ENCODE assay signal across 19 cellular contexts in genomic region chr2:56286936-56287335, GRCh38.
"Had no signal": no experiment of that assay in that cellular context is flagged by ENCODE, and none has a peak within 500 bp of the region (broad histone marks: within the 10 kb centered on the region; RNA-seq: fewer than 3 reads in every experiment).

No MANE protein-coding gene starts in this region.

- H3K36me3 ChIP-seq: cardiac muscle cell, colonic mucosa, esophagus squamous epithelium, neutrophil, spleen, transverse colon had no signal

- H3K9me3 ChIP-seq: colonic mucosa, esophagus squamous epithelium, neutrophil, transverse colon had no signal

- H3K27me3 Mint-ChIP-seq: activated B cell treated with CpG ODN at 0.5 μM for 24 hours; activated CD4-positive, alpha-beta T cell treated with anti-CD3 and anti-CD28 coated beads, Interleukin-2, amount 10 ng/mL, durations not matched to agents 24 days and 14 days; naive thymus-derived CD4-positive, alpha-beta T cell; stimulated activated naive B cell treated with anti-CD40 and anti-IgM and Interleukin-4, amounts not matched to agents 10 μg/mL and 1 μg/mL and 100 μg/mL, for 72 hours had no signal

- H3K4me3 Mint-ChIP-seq: activated B cell treated with CpG ODN at 0.5 μM for 24 hours; activated CD4-positive, alpha-beta T cell treated with anti-CD3 and anti-CD28 coated beads, Interleukin-2, amount 10 ng/mL, durations not matched to agents 24 days and 14 days; activated naive CD8-positive, alpha-beta T cell treated with anti-CD3 and anti-CD28 coated beads, Interleukin-2, amount 50 U/mL, for 24 hours; activated T-helper 1 cell treated with anti-CD3 and anti-CD28 coated beads, Interleukin-12 subunit alpha, Interleukin-12 subunit beta, Interleukin-2, Interleukin-4 antibody, amounts not matched to agents 30 ng/mL and 10 ng/mL and 1 ng/mL, durations not matched to agents 14 hours and 24 hours and 36 hours; immature natural killer cell; naive thymus-derived CD4-positive, alpha-beta T cell; stimulated activated naive B cell treated with anti-CD40 and anti-IgM and Interleukin-4, amounts not matched to agents 10 μg/mL and 1 μg/mL and 100 μg/mL, for 72 hours had no signal

- H3K27ac ChIP-seq: cardiac muscle cell, colonic mucosa, esophagus squamous epithelium, neutrophil, spleen, transverse colon had no signal

- H3K27me3 ChIP-seq: cardiac muscle cell, colonic mucosa, esophagus squamous epithelium, neutrophil, spleen, transverse colon had no signal

- H3K27ac Mint-ChIP-seq: activated B cell treated with CpG ODN at 0.5 μM for 24 hours; activated CD4-positive, alpha-beta T cell treated with anti-CD3 and anti-CD28 coated beads, Interleukin-2, amount 10 ng/mL, durations not matched to agents 24 days and 14 days; activated naive CD8-positive, alpha-beta T cell treated with anti-CD3 and anti-CD28 coated beads, Interleukin-2, amount 50 U/mL, for 24 hours; activated T-helper 1 cell treated with anti-CD3 and anti-CD28 coated beads, Interleukin-12 subunit alpha, Interleukin-12 subunit beta, Interleukin-2, Interleukin-4 antibody, amounts not matched to agents 30 ng/mL and 10 ng/mL and 1 ng/mL, durations not matched to agents 14 hours and 24 hours and 36 hours; immature natural killer cell; naive thymus-derived CD4-positive, alpha-beta T cell; stimulated activated naive B cell treated with anti-CD40 and anti-IgM and Interleukin-4, amounts not matched to agents 10 μg/mL and 1 μg/mL and 100 μg/mL, for 72 hours had no signal

- DNase-seq: activated B cell treated with CpG ODN at 0.5 μM for 24 hours; activated CD4-positive, alpha-beta T cell treated with anti-CD3 and anti-CD28 coated beads, Interleukin-2, amount 10 ng/mL, durations not matched to agents 24 days and 14 days; activated naive CD4-positive, alpha-beta T cell treated with Interleukin-2 at 50 U/mL for 16 hours; activated naive CD8-positive, alpha-beta T cell treated with anti-CD3 and anti-CD28 coated beads, Interleukin-2, amount 50 U/mL, for 24 hours; colonic mucosa; esophagus squamous epithelium; foreskin fibroblast; glutamatergic neuron; immature natural killer cell; left cardiac atrium; naive thymus-derived CD4-positive, alpha-beta T cell; spleen; stimulated activated CD4-positive, alpha-beta T cell treated with anti-CD3 and anti-CD28 coated beads, Interleukin-1b, Interleukin-23, amount 100 ng/mL, for 48 hours; stimulated activated naive B cell treated with anti-CD40 and anti-IgM and Interleukin-4, amounts not matched to agents 10 μg/mL and 1 μg/mL and 100 μg/mL, for 72 hours; transverse colon had no signal

- H3K4me1 ChIP-seq: colonic mucosa, esophagus squamous epithelium, spleen, transverse colon had no signal

- ATAC-seq: activated naive CD8-positive, alpha-beta T cell treated with anti-CD3 and anti-CD28 coated beads, Interleukin-2, amount 50 U/mL, for 24 hours; left cardiac atrium; naive thymus-derived CD4-positive, alpha-beta T cell; stimulated activated naive B cell treated with anti-CD40 and anti-IgM and Interleukin-4, amounts not matched to agents 10 μg/mL and 1 μg/mL and 100 μg/mL, for 72 hours had no signal

- H3K9me3 Mint-ChIP-seq: activated CD4-positive, alpha-beta T cell treated with anti-CD3 and anti-CD28 coated beads, Interleukin-2, amount 10 ng/mL, durations not matched to agents 24 days and 14 days; activated T-helper 1 cell treated with anti-CD3 and anti-CD28 coated beads, Interleukin-12 subunit alpha, Interleukin-12 subunit beta, Interleukin-2, Interleukin-4 antibody, amounts not matched to agents 30 ng/mL and 10 ng/mL and 1 ng/mL, durations not matched to agents 14 hours and 24 hours and 36 hours had no signal

- H3K4me1 Mint-ChIP-seq: activated B cell treated with CpG ODN at 0.5 μM for 24 hours; activated CD4-positive, alpha-beta T cell treated with anti-CD3 and anti-CD28 coated beads, Interleukin-2, amount 10 ng/mL, durations not matched to agents 24 days and 14 days; activated naive CD8-positive, alpha-beta T cell treated with anti-CD3 and anti-CD28 coated beads, Interleukin-2, amount 50 U/mL, for 24 hours; immature natural killer cell; naive thymus-derived CD4-positive, alpha-beta T cell; stimulated activated naive B cell treated with anti-CD40 and anti-IgM and Interleukin-4, amounts not matched to agents 10 μg/mL and 1 μg/mL and 100 μg/mL, for 72 hours had no signal

- H3K36me3 Mint-ChIP-seq: immature natural killer cell; stimulated activated naive B cell treated with anti-CD40 and anti-IgM and Interleukin-4, amounts not matched to agents 10 μg/mL and 1 μg/mL and 100 μg/mL, for 72 hours had no signal

- H3K4me3 ChIP-seq: cardiac muscle cell, colonic mucosa, esophagus squamous epithelium, lung, spleen, transverse colon had no signal
